In the genomic region with DNA sequence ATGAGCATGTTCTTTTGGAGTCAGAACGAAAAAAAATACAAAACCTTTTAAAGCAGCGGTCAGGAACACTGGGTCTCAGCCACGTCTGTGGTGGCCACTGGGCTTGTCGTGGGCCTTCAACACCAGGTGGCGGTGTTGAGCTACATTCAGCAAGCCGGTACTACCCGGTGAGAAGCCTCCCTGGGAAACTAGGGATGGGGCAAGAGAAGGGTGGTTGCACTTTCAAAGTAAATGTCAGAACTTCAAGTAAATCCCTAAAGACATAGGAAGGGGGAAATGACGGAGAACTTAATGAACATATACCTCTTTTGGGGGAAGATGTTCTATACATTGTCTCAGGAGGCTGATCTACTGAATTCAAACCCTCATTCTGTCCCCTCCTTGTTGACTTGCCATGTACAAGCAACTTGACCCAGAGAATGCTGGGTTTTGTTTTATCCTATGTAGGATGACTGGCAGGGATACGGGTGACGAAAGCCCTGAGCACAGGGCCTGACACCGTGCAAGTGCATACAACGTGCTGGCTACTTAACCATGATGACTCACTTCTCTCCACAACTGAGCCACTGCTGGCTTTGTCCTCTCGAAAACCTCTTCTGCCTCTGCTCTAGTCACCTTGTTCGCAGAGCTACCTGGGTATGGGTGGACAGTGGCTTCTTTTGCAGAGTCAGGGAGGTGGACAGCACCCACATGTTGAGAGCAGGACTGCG, we compare ENCODE assay signal across 8 cellular contexts. TPM values are rescaled to one million over a fixed set of nuclear protein-coding genes. Genes with fewer than 3 reads are reported as not detected.
A peak's percentile ranks its signal among the peaks of the same experiment; 100 is the strongest.
DNase-seq lines count a peak whose midpoint lies in the region; ATAC-seq and TF ChIP-seq lines count a peak whose summit lies in the region.

No MANE protein-coding gene starts in this region.

- TF ChIP-seq POLR2A in GM18505 (IDR thresholded peaks at IDR 0.05; ENCODE audit: borderline replicate concordance, extremely low read depth, insufficient read depth, insufficient read length) = no peak

- ATAC-seq in GM18505 (IDR thresholded peaks at IDR 0.05; ENCODE audit: unreplicated experiment) = peak; percentile 66
- ATAC-seq in HG03139 (IDR thresholded peaks at IDR 0.05; ENCODE audit: unreplicated experiment) = peak; percentile 69

- DNase-seq in A172 (ENCODE audit: low spot score) (peak; percentile 76), NCI-H69 (lab: John Stamatoyannopoulos, UW) (peak; percentile 70), ecto neural progenitor cell (ENCODE audit: low spot score) (peak; percentile 87), lung microvascular endothelial cell (ENCODE audit: low read depth in 2 of 2) (peak; percentile 77 to 84)
- DNase-seq in activated CD4-positive, alpha-beta T cell treated with anti-CD3 and anti-CD28 coated beads, Interleukin-2, amount 50 U/mL, for 24 hours (ENCODE audit: low read depth in 1 of 2, low spot score in 1 of 2) = peak; percentile 23 to 42
- peak; percentile 21 for DNase-seq in stimulated activated CD8-positive, alpha-beta memory T cell treated with anti-CD3 and anti-CD28 coated beads, Interleukin-12 subunit alpha, Interleukin-12 subunit beta, amount 100 ng/mL, for 24 hours (ENCODE audit: extremely low read depth)

RNA-seq across cellular contexts. Expression of gene BAMBI, which starts 49.0 kb away (rescaled TPM):
- total RNA-seq in A172 (2014; rRNA removed; shearing (Covaris generic)) = 36.2 and 43.8 TPM in 2 replicates
- total RNA-seq in lung microvascular endothelial cell = 2.0 and 3.0 TPM in 2 replicates

Comparison
In these comparisons a context has a peak if more than half of its experiments do, and no peak if none do; other contexts are left out.
1. Peak in every context shown above with its lines: DNase-seq and ATAC-seq.
2. DNase-seq: peak in every context shown above with its lines; median percentile 87 in ecto neural progenitor cell; 80 in lung microvascular endothelial cell; 76 in A172; 70 in NCI-H69; 32 in activated CD4-positive, alpha-beta T cell treated with anti-CD3 and anti-CD28 coated beads, Interleukin-2, amount 50 U/mL, for 24 hours; 21 in stimulated activated CD8-positive, alpha-beta memory T cell treated with anti-CD3 and anti-CD28 coated beads, Interleukin-12 subunit alpha, Interleukin-12 subunit beta, amount 100 ng/mL, for 24 hours.